12 cellular contexts compared by ENCODE assay signal in the genomic region with DNA sequence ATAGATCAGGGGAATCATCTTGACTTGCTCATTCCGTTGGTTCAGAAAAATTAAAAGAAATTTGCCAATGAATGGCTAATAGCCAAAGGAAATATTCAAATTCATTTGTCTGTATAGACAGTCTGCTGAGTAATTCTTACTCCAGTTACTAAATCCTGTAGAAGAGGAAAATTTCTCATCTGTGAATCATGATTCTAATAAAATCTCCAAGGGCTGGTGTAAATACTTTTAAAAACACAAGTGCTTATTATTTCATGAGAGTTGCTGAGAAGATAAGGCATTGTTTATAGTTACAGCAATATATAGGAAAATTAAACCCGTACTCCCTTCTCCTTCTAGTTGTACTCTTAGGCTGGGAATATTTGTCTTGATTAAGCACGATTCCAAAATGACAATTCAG. TPM values are rescaled to one million over a fixed set of nuclear protein-coding genes. Genes with fewer than 3 reads are reported as not detected.
A peak's percentile ranks its signal among the peaks of the same experiment; 100 is the strongest.
DNase-seq lines count a peak whose midpoint lies in the region; ATAC-seq and TF ChIP-seq lines count a peak whose summit lies in the region.
"Had no signal": no experiment of that assay in that cellular context is flagged by ENCODE, and none has a peak within 500 bp of the region (broad histone marks: within the 10 kb centered on the region; RNA-seq: fewer than 3 reads in every experiment).

No MANE protein-coding gene starts in this region.

- in situ Hi-C loops in astrocyte of the spinal cord (cut with HindIII; ENCODE audit: low sequenced_read_pairs): no loop called here

- TF ChIP-seq POLR2A in vagina (IDR thresholded peaks at IDR 0.05): no peak

- peaks cover 39% of the 10 kb centered on the region for H3K27me3 Mint-ChIP-seq in activated T-cell treated with anti-CD3 and anti-CD28 coated beads, Interleukin-2, amount 50 U/mL, for 72 hours (ENCODE audit: low read depth)
- no peaks in the 10 kb centered on the region for H3K27me3 Mint-ChIP-seq in activated CD4-positive, alpha-beta T cell treated with anti-CD3 and anti-CD28 coated beads, Interleukin-2, amount 10 ng/mL, durations not matched to agents 24 days and 14 days

- H3K36me3 ChIP-seq in vagina: no peaks in the 10 kb centered on the region
- H3K36me3 ChIP-seq: adrenal gland, tibial artery had no signal

- H3K9me3 Mint-ChIP-seq in activated T-cell treated with anti-CD3 and anti-CD28 coated beads, Interleukin-2, amount 50 U/mL, for 72 hours: peaks cover 0 to 9% of the 10 kb centered on the region in 2 donors
- no peaks in the 10 kb centered on the region for H3K9me3 Mint-ChIP-seq in activated CD4-positive, alpha-beta T cell treated with anti-CD3 and anti-CD28 coated beads, Interleukin-2, amount 10 ng/mL, durations not matched to agents 24 days and 14 days

- H3K9me3 ChIP-seq in vagina: no peaks in the 10 kb centered on the region
- H3K9me3 ChIP-seq: adrenal gland had no signal

- TF ChIP-seq CTCF in astrocyte of the spinal cord (IDR thresholded peaks at IDR 0.05; ENCODE audit: low read depth, low read length) (no peak), vagina (IDR thresholded peaks at IDR 0.05) (no peak)

- H3K27ac Mint-ChIP-seq in activated T-cell treated with anti-CD3 and anti-CD28 coated beads, Interleukin-2, amount 50 U/mL, for 72 hours: peak overlapping the region; percentile 46
- H3K27ac Mint-ChIP-seq in activated CD4-positive, alpha-beta T cell treated with anti-CD3 and anti-CD28 coated beads, Interleukin-2, amount 10 ng/mL, durations not matched to agents 24 days and 14 days: no peak overlapping the region

- H3K4me1 ChIP-seq in vagina: peaks cover 12% of the 10 kb centered on the region
- H3K4me1 ChIP-seq: adrenal gland had no signal

- peak overlapping the region; percentile 62 for H3K27ac ChIP-seq in vagina
- H3K27ac ChIP-seq: adrenal gland, tibial artery had no signal

- intact Hi-C loops in vagina (cut with DNase I): no loop called here
- intact Hi-C loops in activated CD4-positive, alpha-beta T cell treated with anti-CD3 and anti-CD28 coated beads, Interleukin-2, amount 10 ng/mL, durations not matched to agents 24 days and 14 days (cut with micrococcal nuclease): no loop called here

- peaks cover 9% of the 10 kb centered on the region for H3K4me1 Mint-ChIP-seq in activated T-cell treated with anti-CD3 and anti-CD28 coated beads, Interleukin-2, amount 50 U/mL, for 72 hours (ENCODE audit: low read depth)
- no peaks in the 10 kb centered on the region for H3K4me1 Mint-ChIP-seq in activated CD4-positive, alpha-beta T cell treated with anti-CD3 and anti-CD28 coated beads, Interleukin-2, amount 10 ng/mL, durations not matched to agents 24 days and 14 days

- ATAC-seq in activated T-cell treated with anti-CD3 and anti-CD28 coated beads, Interleukin-2, amount 50 U/mL, for 72 hours (replicated peaks in 1 of 2): peak; percentile 3 to 27
- ATAC-seq in HG02840 (IDR thresholded peaks at IDR 0.05; ENCODE audit: low FRiP score, unreplicated experiment): no peak
- ATAC-seq: sciatic nerve had no signal

- peak overlapping the region in 1 of 2 donors; percentile 13 for H3K4me3 Mint-ChIP-seq in activated T-cell treated with anti-CD3 and anti-CD28 coated beads, Interleukin-2, amount 50 U/mL, for 72 hours
- no peak overlapping the region for H3K4me3 Mint-ChIP-seq in activated CD4-positive, alpha-beta T cell treated with anti-CD3 and anti-CD28 coated beads, Interleukin-2, amount 10 ng/mL, durations not matched to agents 24 days and 14 days

- no peak overlapping the region for H3K4me3 ChIP-seq in astrocyte of the spinal cord (ENCODE audit: low read depth, low read length)
- no peak overlapping the region for H3K4me3 ChIP-seq in vagina
- H3K4me3 ChIP-seq: adrenal gland, tibial artery had no signal

- peaks cover 0 to 2% of the 10 kb centered on the region in 2 donors for H3K36me3 Mint-ChIP-seq in activated T-cell treated with anti-CD3 and anti-CD28 coated beads, Interleukin-2, amount 50 U/mL, for 72 hours (ENCODE audit: insufficient read depth in 2 of 2)
- H3K36me3 Mint-ChIP-seq in activated CD4-positive, alpha-beta T cell treated with anti-CD3 and anti-CD28 coated beads, Interleukin-2, amount 10 ng/mL, durations not matched to agents 24 days and 14 days (ENCODE audit: low read depth): no peaks in the 10 kb centered on the region

- DNase-seq in activated T-cell treated with anti-CD3 and anti-CD28 coated beads, Interleukin-2, amount 50 U/mL, for 72 hours: no peak
- DNase-seq in activated T-cell treated with anti-CD3 and anti-CD28 coated beads for 4 hours: no peak
- peak; percentile 86 for DNase-seq in astrocyte of the spinal cord (ENCODE audit: low read depth, low spot score)
- DNase-seq in hepatic stellate cell (ENCODE audit: low spot score): peak; percentile 49
- no peak for DNase-seq in vagina (ENCODE audit: extremely low spot score in 2 of 2)
- DNase-seq in NK-92 treated with Interleukin-12 subunit alpha and Interleukin-12 subunit beta, amount 100 ng/mL, for 24 hours (lab: John Stamatoyannopoulos, UW): no peak
- no peak for DNase-seq in activated CD4-positive, alpha-beta T cell treated with anti-CD3 and anti-CD28 coated beads, Interleukin-2, amount 10 ng/mL, durations not matched to agents 24 days and 14 days
- DNase-seq: adrenal gland, DND-41, tibial artery had no signal

- H3K27me3 ChIP-seq in vagina: no peaks in the 10 kb centered on the region
- H3K27me3 ChIP-seq: adrenal gland, tibial artery had no signal

RNA-seq across cellular contexts. Expression of a gene that starts 53.0 kb away (rescaled TPM):
- total RNA-seq in activated T-cell treated with anti-CD3 and anti-CD28 coated beads, Interleukin-2, amount 50 U/mL, for 72 hours: not detected
- total RNA-seq in vagina: not detected
- total RNA-seq in activated CD4-positive, alpha-beta T cell treated with anti-CD3 and anti-CD28 coated beads, Interleukin-2, amount 10 ng/mL, durations not matched to agents 24 days and 14 days: not detected in 2 replicates

Comparison
In these comparisons a context has a peak if more than half of its experiments do, and no peak if none do; other contexts are left out.
1. DNase-seq: peak in astrocyte of the spinal cord (single experiment) and hepatic stellate cell (single experiment); none in activated T-cell treated with anti-CD3 and anti-CD28 coated beads, Interleukin-2, amount 50 U/mL, for 72 hours (0 of 2), activated T-cell treated with anti-CD3 and anti-CD28 coated beads for 4 hours (single experiment), vagina (0 of 2), NK-92 treated with Interleukin-12 subunit alpha and Interleukin-12 subunit beta, amount 100 ng/mL, for 24 hours (single experiment) and activated CD4-positive, alpha-beta T cell treated with anti-CD3 and anti-CD28 coated beads, Interleukin-2, amount 10 ng/mL, durations not matched to agents 24 days and 14 days (single experiment).